In the genomic region with DNA sequence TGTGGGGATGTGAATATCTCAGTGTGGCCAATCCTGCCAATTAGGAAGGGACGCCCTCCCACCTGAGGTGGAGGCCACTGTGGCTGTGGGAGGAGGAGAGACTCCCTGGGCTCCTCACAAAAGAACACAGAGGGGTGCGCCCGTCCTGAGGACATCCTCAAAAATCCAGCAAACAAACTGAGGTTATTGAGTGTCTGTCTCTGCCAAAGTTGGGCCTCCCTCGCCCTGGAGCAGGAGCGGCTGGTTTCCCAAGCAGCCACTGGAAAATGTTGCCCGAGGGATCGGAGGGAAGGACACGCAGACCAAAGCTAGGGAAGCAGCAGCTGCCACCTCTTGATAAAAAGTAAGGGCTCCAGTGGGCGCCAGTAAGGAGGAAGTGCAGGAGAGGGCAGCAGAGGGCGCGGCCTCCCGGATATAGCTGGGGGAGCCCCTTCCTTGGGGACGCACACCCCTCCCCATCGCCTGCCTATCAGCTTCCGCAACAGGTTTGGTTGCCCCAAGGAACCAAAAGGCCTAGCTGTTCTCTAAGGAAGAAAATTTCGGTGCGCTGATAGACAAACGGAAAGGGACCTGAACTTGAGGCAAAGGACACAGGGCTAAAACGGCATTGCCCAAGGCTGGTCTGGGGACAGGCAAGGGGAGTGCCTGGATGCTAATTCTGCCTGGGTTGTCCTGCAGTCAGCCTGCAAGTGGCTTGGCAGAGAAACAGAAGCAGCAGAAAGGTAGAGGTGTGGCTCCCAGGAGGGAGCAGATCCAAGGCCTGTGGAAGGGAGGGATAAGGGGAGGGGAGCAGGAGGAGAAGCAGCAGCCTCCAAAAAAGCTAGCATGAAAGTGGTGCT, we compare ENCODE assay signal across 2 cellular contexts.
TF ChIP-seq lines count a peak whose summit lies in the region.

No MANE protein-coding gene starts in this region.

TF ChIP-seq in SK-N-SH, 30 proteins besides CTCF, POLR2A, EP300 and RAD21 (continued from another document):
- TF ChIP-seq, protein P1, sequence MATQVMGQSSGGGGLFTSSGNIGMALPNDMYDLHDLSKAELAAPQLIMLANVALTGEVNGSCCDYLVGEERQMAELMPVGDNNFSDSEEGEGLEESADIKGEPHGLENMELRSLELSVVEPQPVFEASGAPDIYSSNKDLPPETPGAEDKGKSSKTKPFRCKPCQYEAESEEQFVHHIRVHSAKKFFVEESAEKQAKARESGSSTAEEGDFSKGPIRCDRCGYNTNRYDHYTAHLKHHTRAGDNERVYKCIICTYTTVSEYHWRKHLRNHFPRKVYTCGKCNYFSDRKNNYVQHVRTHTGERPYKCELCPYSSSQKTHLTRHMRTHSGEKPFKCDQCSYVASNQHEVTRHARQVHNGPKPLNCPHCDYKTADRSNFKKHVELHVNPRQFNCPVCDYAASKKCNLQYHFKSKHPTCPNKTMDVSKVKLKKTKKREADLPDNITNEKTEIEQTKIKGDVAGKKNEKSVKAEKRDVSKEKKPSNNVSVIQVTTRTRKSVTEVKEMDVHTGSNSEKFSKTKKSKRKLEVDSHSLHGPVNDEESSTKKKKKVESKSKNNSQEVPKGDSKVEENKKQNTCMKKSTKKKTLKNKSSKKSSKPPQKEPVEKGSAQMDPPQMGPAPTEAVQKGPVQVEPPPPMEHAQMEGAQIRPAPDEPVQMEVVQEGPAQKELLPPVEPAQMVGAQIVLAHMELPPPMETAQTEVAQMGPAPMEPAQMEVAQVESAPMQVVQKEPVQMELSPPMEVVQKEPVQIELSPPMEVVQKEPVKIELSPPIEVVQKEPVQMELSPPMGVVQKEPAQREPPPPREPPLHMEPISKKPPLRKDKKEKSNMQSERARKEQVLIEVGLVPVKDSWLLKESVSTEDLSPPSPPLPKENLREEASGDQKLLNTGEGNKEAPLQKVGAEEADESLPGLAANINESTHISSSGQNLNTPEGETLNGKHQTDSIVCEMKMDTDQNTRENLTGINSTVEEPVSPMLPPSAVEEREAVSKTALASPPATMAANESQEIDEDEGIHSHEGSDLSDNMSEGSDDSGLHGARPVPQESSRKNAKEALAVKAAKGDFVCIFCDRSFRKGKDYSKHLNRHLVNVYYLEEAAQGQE (IDR thresholded peaks at IDR 0.05; ENCODE audit: low read depth, low read length), result no peak
- TF ChIP-seq, protein P2, sequence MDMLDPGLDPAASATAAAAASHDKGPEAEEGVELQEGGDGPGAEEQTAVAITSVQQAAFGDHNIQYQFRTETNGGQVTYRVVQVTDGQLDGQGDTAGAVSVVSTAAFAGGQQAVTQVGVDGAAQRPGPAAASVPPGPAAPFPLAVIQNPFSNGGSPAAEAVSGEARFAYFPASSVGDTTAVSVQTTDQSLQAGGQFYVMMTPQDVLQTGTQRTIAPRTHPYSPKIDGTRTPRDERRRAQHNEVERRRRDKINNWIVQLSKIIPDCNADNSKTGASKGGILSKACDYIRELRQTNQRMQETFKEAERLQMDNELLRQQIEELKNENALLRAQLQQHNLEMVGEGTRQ (IDR thresholded peaks at IDR 0.05; ENCODE audit: borderline replicate concordance, low read depth, low read length), result no peak
- no peak for TF ChIP-seq NRF1 (IDR thresholded peaks at IDR 0.05; ENCODE audit: low read depth, low read length)
- TF ChIP-seq JUND (IDR thresholded peaks at IDR 0.05), result no peak
- TF ChIP-seq, protein P3, sequence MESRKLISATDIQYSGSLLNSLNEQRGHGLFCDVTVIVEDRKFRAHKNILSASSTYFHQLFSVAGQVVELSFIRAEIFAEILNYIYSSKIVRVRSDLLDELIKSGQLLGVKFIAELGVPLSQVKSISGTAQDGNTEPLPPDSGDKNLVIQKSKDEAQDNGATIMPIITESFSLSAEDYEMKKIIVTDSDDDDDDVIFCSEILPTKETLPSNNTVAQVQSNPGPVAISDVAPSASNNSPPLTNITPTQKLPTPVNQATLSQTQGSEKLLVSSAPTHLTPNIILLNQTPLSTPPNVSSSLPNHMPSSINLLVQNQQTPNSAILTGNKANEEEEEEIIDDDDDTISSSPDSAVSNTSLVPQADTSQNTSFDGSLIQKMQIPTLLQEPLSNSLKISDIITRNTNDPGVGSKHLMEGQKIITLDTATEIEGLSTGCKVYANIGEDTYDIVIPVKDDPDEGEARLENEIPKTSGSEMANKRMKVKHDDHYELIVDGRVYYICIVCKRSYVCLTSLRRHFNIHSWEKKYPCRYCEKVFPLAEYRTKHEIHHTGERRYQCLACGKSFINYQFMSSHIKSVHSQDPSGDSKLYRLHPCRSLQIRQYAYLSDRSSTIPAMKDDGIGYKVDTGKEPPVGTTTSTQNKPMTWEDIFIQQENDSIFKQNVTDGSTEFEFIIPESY (IDR thresholded peaks at IDR 0.05; ENCODE audit: borderline replicate concordance, low read depth), result no peak
- no peak for TF ChIP-seq TAF1 (IDR thresholded peaks at IDR 0.05; ENCODE audit: borderline replicate concordance, low read depth, low read length)
- TF ChIP-seq GATA2 (CRISPR knock-in tag; IDR thresholded peaks at IDR 0.05), result no peak
- no peak for TF ChIP-seq MEF2A (IDR thresholded peaks at IDR 0.05; ENCODE audit: borderline replicate concordance, low read depth)
- TF ChIP-seq CHD2 (IDR thresholded peaks at IDR 0.05; ENCODE audit: low read length, partially characterized antibody), result no peak
- TF ChIP-seq FOXM1 (IDR thresholded peaks at IDR 0.05; ENCODE audit: low read depth), result no peak
- no peak for TF ChIP-seq NFIC (IDR thresholded peaks at IDR 0.05; ENCODE audit: borderline replicate concordance)
- TF ChIP-seq, protein P4, sequence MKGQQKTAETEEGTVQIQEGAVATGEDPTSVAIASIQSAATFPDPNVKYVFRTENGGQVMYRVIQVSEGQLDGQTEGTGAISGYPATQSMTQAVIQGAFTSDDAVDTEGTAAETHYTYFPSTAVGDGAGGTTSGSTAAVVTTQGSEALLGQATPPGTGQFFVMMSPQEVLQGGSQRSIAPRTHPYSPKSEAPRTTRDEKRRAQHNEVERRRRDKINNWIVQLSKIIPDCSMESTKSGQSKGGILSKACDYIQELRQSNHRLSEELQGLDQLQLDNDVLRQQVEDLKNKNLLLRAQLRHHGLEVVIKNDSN (IDR thresholded peaks at IDR 0.05; ENCODE audit: borderline replicate concordance, low read depth), result no peak
- no peak for TF ChIP-seq RFX5 (IDR thresholded peaks at IDR 0.05; ENCODE audit: low read length)
- no peak for TF ChIP-seq RCOR1 (IDR thresholded peaks at IDR 0.05; ENCODE audit: low read length)
- no peak for TF ChIP-seq FOSL2 (IDR thresholded peaks at IDR 0.05; ENCODE audit: borderline replicate concordance, low read depth)
- no peak for TF ChIP-seq GABPA (IDR thresholded peaks at IDR 0.05; ENCODE audit: low read depth)

TF ChIP-seq in SK-N-SH treated with all-trans-retinoic acid at 6 μM for 48 hours, 23 proteins besides CTCF, POLR2A, EP300 and RAD21 (continued from another document):
- TF ChIP-seq, protein P5, sequence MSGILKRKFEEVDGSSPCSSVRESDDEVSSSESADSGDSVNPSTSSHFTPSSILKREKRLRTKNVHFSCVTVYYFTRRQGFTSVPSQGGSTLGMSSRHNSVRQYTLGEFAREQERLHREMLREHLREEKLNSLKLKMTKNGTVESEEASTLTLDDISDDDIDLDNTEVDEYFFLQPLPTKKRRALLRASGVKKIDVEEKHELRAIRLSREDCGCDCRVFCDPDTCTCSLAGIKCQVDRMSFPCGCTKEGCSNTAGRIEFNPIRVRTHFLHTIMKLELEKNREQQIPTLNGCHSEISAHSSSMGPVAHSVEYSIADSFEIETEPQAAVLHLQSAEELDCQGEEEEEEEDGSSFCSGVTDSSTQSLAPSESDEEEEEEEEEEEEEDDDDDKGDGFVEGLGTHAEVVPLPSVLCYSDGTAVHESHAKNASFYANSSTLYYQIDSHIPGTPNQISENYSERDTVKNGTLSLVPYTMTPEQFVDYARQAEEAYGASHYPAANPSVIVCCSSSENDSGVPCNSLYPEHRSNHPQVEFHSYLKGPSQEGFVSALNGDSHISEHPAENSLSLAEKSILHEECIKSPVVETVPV (CRISPR knock-in tag; IDR thresholded peaks at IDR 0.05), result no peak
- TF ChIP-seq ARNTL (CRISPR knock-in tag; IDR thresholded peaks at IDR 0.05; ENCODE audit: borderline replicate concordance, low read depth) (no peak), ZNF70 (CRISPR knock-in tag; IDR thresholded peaks at IDR 0.05) (no peak), OSR1 (CRISPR knock-in tag; IDR thresholded peaks at IDR 0.05) (no peak)
- TF ChIP-seq, protein P6, sequence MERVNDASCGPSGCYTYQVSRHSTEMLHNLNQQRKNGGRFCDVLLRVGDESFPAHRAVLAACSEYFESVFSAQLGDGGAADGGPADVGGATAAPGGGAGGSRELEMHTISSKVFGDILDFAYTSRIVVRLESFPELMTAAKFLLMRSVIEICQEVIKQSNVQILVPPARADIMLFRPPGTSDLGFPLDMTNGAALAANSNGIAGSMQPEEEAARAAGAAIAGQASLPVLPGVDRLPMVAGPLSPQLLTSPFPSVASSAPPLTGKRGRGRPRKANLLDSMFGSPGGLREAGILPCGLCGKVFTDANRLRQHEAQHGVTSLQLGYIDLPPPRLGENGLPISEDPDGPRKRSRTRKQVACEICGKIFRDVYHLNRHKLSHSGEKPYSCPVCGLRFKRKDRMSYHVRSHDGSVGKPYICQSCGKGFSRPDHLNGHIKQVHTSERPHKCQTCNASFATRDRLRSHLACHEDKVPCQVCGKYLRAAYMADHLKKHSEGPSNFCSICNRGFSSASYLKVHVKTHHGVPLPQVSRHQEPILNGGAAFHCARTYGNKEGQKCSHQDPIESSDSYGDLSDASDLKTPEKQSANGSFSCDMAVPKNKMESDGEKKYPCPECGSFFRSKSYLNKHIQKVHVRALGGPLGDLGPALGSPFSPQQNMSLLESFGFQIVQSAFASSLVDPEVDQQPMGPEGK (CRISPR knock-in tag; IDR thresholded peaks at IDR 0.05; ENCODE audit: borderline replicate concordance), result no peak
